In the genomic region with DNA sequence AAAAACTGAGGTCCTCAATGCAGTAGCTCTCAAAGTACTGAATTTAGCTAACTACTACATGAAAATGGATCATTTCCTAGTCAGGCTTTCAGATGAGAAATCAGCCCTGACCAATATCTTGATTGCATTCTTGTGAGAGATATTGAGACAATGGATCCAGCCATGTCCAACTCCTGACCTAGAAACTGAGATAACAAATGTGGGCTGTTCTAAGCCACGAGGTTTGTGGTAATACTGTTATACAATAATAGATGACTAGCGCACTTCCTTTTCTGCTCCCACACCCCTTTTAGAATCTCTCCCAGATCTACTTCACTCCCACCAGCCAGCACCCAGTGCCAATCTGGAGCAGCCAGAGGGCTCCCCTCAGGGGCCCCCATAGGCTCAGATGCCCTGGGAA, we compare ENCODE assay signal across 24 cellular contexts.
DNase-seq lines count a peak whose midpoint lies in the region; ATAC-seq, FAIRE-seq and TF ChIP-seq lines count a peak whose summit lies in the region.
"Had no signal": no experiment of that assay in that cellular context is flagged by ENCODE, and none has a peak within 500 bp of the region (broad histone marks: within the 10 kb centered on the region; RNA-seq: fewer than 3 reads in every experiment).

No MANE protein-coding gene starts in this region.

- no peak for TF ChIP-seq POLR2A in NB4 (IDR thresholded peaks at IDR 0.05; ENCODE audit: extremely low read depth, insufficient read length)
- no peak for TF ChIP-seq POLR2A in GM12878 (IDR thresholded peaks at IDR 0.05; ENCODE audit: low read depth, low read length)

- H3K4me1 ChIP-seq in GM12878 (ENCODE audit: control insufficient read depth, insufficient read depth, low read length) (no peaks in the 10 kb centered on the region), Karpas-422 (ENCODE audit: low read length) (no peaks in the 10 kb centered on the region)
- H3K4me1 ChIP-seq: A549; BE2C; BLaER1 treated with 17β-estradiol and CSF1 and Interleukin-3, amounts not matched to agents 10 nM and 100 nM; Caco-2; HAP-1 had no signal

- peak; percentile 6 for DNase-seq in NB4 (ENCODE audit: low read depth)
- DNase-seq in GM12878 (ENCODE audit: low read depth, low spot score) = no peak
- peak; percentile 28 for DNase-seq in fibroblast of the aortic adventitia (ENCODE audit: low read depth)
- no peak for DNase-seq in Karpas-422
- no peak for DNase-seq in CD4-positive, alpha-beta T cell
- DNase-seq in medulla oblongata (ENCODE audit: extremely low spot score) = no peak
- DNase-seq: 8988T, ACHN, AML-193, BE2C, Caco-2, DMS153, DND-41, GOT3, HFFc6 had no signal

- H3K9me2 ChIP-seq in Karpas-422 (replicated peaks; ENCODE audit: insufficient read depth, low read length) = no peaks in the 10 kb centered on the region

- TF ChIP-seq CTCF in NB4 (IDR thresholded peaks at IDR 0.05; ENCODE audit: low read depth, low read length) = no peak
- TF ChIP-seq CTCF in GM12878 (IDR thresholded peaks at IDR 0.05 in 2 of 3, conservative IDR thresholded peaks at IDR 0.05 in 1 of 3; ENCODE audit: control insufficient read depth in 2 of 3, extremely low read depth in 1 of 3, insufficient read depth in 1 of 3, low read depth in 3 of 3, low read length in 3 of 3) = no peak
- TF ChIP-seq CTCF in fibroblast of the aortic adventitia (IDR thresholded peaks at IDR 0.05; ENCODE audit: insufficient read depth, low read length) = no peak
- no peak for TF ChIP-seq CTCF in CD4-positive, alpha-beta T cell (IDR thresholded peaks at IDR 0.05)

- SMC1A ChIA-PET in GM12878 (lab: Charles Lee; ENCODE audit: uncharacterized antibody, unreplicated experiment) = interaction anchor here (0.6 kb wide), 1 partner anchor 923 kb away, joined by 3 read pairs; no protein-coding TSS in a partner anchor

- H3K9me3 ChIP-seq in GM12878 (replicated peaks; ENCODE audit: control insufficient read depth, insufficient read depth, low read length) (no peaks in the 10 kb centered on the region), Karpas-422 (ENCODE audit: low read length) (no peaks in the 10 kb centered on the region)
- no peaks in the 10 kb centered on the region for H3K9me3 ChIP-seq in CD4-positive, alpha-beta T cell (ENCODE audit: control insufficient read depth, low read length)
- H3K9me3 ChIP-seq: A549; BE2C; BLaER1 treated with 17β-estradiol and CSF1 and Interleukin-3, amounts not matched to agents 10 nM and 100 nM; Caco-2; HAP-1 had no signal

- ATAC-seq in GM12878 (no peak), HG02763 (IDR thresholded peaks at IDR 0.05; ENCODE audit: unreplicated experiment) (no peak)
- ATAC-seq in CD4-positive, alpha-beta T cell (ENCODE audit: poor library complexity) = no peak
- ATAC-seq: A549 had no signal

- RAD21 ChIA-PET in GM12878 (lab: Charles Lee; ENCODE audit: unreplicated experiment) = no interaction called here

- peaks cover 0 to 1% of the 10 kb centered on the region in 2 experiments; a peak in 1 of 4 replicates for H3K27me3 ChIP-seq in GM12878 (replicated peaks in 1 of 2; ENCODE audit: control insufficient read depth in 2 of 2, insufficient read depth in 2 of 2, low read length in 1 of 2)
- no peaks in the 10 kb centered on the region for H3K27me3 ChIP-seq in Karpas-422 (ENCODE audit: low read length)
- no peaks in the 10 kb centered on the region for H3K27me3 ChIP-seq in CD4-positive, alpha-beta T cell (ENCODE audit: control insufficient read depth, insufficient read depth, low read length)
- H3K27me3 ChIP-seq: BLaER1 treated with 17β-estradiol and CSF1 and Interleukin-3, amounts not matched to agents 10 nM and 100 nM had no signal

- no peak overlapping the region for H3K4me3 ChIP-seq in NB4 (ENCODE audit: low read depth, low read length)
- H3K4me3 ChIP-seq in GM12878 = no peak overlapping the region
- no peak overlapping the region for H3K4me3 ChIP-seq in fibroblast of the aortic adventitia (ENCODE audit: low read depth, low read length)
- no peak overlapping the region for H3K4me3 ChIP-seq in Karpas-422 (ENCODE audit: low read length)
- H3K4me3 ChIP-seq: A549; BLaER1 treated with 17β-estradiol and CSF1 and Interleukin-3, amounts not matched to agents 10 nM and 100 nM; HAP-1 had no signal

- 57% methylated on average over 2 of the region's 2 CpGs for WGBS in GM12878 (ENCODE audit: insufficient coverage, insufficient replicate concordance, low lambda C conversion rate, missing lambda C conversion rate)

- no peaks in the 10 kb centered on the region for H3K79me2 ChIP-seq in GM12878 (ENCODE audit: control insufficient read depth, insufficient read depth, low read length)
- H3K79me2 ChIP-seq in Karpas-422 (ENCODE audit: low read length) = no peaks in the 10 kb centered on the region

- POLR2A ChIA-PET in GM12878 (lab: Charles Lee) = no interaction called here
- POLR2A ChIA-PET in CD4-positive, alpha-beta T cell (lab: Charles Lee) = no interaction called here

- no TSS peak for BruUV-seq in GM12878 (replicated peaks; lab: Mats Ljungman, UMichigan)

- H4K20me1 ChIP-seq in GM12878 (ENCODE audit: control insufficient read depth, insufficient read depth) (no peaks in the 10 kb centered on the region), Karpas-422 (ENCODE audit: insufficient read depth, low read depth, low read length) (no peaks in the 10 kb centered on the region)
- H4K20me1 ChIP-seq: BLaER1 treated with 17β-estradiol and CSF1 and Interleukin-3, amounts not matched to agents 10 nM and 100 nM had no signal

- H3K27ac Mint-ChIP-seq in CD4-positive, alpha-beta T cell = no peak overlapping the region
- H3K27ac Mint-ChIP-seq: CD4-positive, alpha-beta memory T cell; HFFc6 had no signal

- H3K36me3 ChIP-seq in GM12878 (ENCODE audit: control insufficient read depth in 2 of 2, insufficient read depth in 2 of 2, low read length in 1 of 2) = no peaks in the 10 kb centered on the region
- no peaks in the 10 kb centered on the region for H3K36me3 ChIP-seq in Karpas-422 (ENCODE audit: insufficient read depth, low read length)
- H3K36me3 ChIP-seq: BE2C; BLaER1 treated with 17β-estradiol and CSF1 and Interleukin-3, amounts not matched to agents 10 nM and 100 nM; HAP-1 had no signal

- H3K9ac ChIP-seq in GM12878 (ENCODE audit: control insufficient read depth, insufficient read depth, low read length) = no peak overlapping the region
- no peak overlapping the region for H3K9ac ChIP-seq in Karpas-422 (ENCODE audit: low read length)
- H3K9ac ChIP-seq: BLaER1 treated with 17β-estradiol and CSF1 and Interleukin-3, amounts not matched to agents 10 nM and 100 nM had no signal

- peak; percentile 54 for FAIRE-seq in GM12878 (lab: Jason Lieb, UNC)
- FAIRE-seq: A549, G401.6, GM19239, H54 had no signal

- TF ChIP-seq RAD21 in GM12878 (IDR thresholded peaks at IDR 0.05; ENCODE audit: insufficient read depth, low read depth, low read length) = no peak

- H3K4me2 ChIP-seq in GM12878 (ENCODE audit: control insufficient read depth, insufficient read depth) (no peak overlapping the region), Karpas-422 (ENCODE audit: low read depth, low read length, poor library complexity, severe bottlenecking) (no peak overlapping the region)
- H3K4me2 ChIP-seq: A549; BLaER1 treated with 17β-estradiol and CSF1 and Interleukin-3, amounts not matched to agents 10 nM and 100 nM had no signal

- H3K4me1 Mint-ChIP-seq in CD4-positive, alpha-beta T cell (ENCODE audit: low read depth) = no peaks in the 10 kb centered on the region
- H3K4me1 Mint-ChIP-seq: CD14-positive monocyte; CD4-positive, alpha-beta memory T cell had no signal

- H3K4me3 Mint-ChIP-seq in CD4-positive, alpha-beta T cell = no peak overlapping the region
- H3K4me3 Mint-ChIP-seq: CD14-positive monocyte; CD4-positive, alpha-beta memory T cell; HFFc6 had no signal

- intact Hi-C loops in GM12878 (cut with micrococcal nuclease; ENCODE audit: unreplicated experiment) = no loop called here
- intact Hi-C loops in CD4-positive, alpha-beta T cell (cut with DNase I, micrococcal nuclease) = no loop called here

- CTCF ChIA-PET in GM12878 (lab: Yijun Ruan, JAX) = no interaction called here
- CTCF ChIA-PET in CD4-positive, alpha-beta T cell (lab: Charles Lee) = no interaction called here

- TF ChIP-seq EP300 in GM12878 (IDR thresholded peaks at IDR 0.05; ENCODE audit: borderline replicate concordance in 1 of 2, control insufficient read depth in 1 of 2, low read depth in 2 of 2, low read length in 2 of 2) = no peak

- H3K9me3 Mint-ChIP-seq in CD4-positive, alpha-beta T cell = no peaks in the 10 kb centered on the region
- H3K9me3 Mint-ChIP-seq: HFFc6 had no signal

- H3K27ac ChIP-seq in GM12878 (ENCODE audit: control insufficient read depth, insufficient read depth) (no peak overlapping the region), Karpas-422 (ENCODE audit: low read length) (no peak overlapping the region)
- no peak overlapping the region for H3K27ac ChIP-seq in CD4-positive, alpha-beta T cell (ENCODE audit: low read depth, low read length)
- H3K27ac ChIP-seq: A549; BLaER1 treated with 17β-estradiol and CSF1 and Interleukin-3, amounts not matched to agents 10 nM and 100 nM had no signal

- in situ Hi-C loops in GM12878 (cut with MboI) = no loop called here

- H2AFZ ChIP-seq in GM12878 (ENCODE audit: control insufficient read depth, low read depth, low read length) (no peak overlapping the region), Karpas-422 (ENCODE audit: low read length) (no peak overlapping the region)

- H3K27me3 Mint-ChIP-seq in CD4-positive, alpha-beta T cell = peaks cover 47% of the 10 kb centered on the region

- no peaks in the 10 kb centered on the region for H3K36me3 Mint-ChIP-seq in CD4-positive, alpha-beta T cell (ENCODE audit: low read depth)
- H3K36me3 Mint-ChIP-seq: CD14-positive monocyte; CD4-positive, alpha-beta memory T cell had no signal

TF ChIP-seq in GM12878, 131 proteins besides CTCF, POLR2A, EP300 and RAD21 (continues in another document):
- no peak for TF ChIP-seq CBX3 (IDR thresholded peaks at IDR 0.05; ENCODE audit: borderline replicate concordance, low read depth)
- no peak for TF ChIP-seq NRF1 (conservative IDR thresholded peaks at IDR 0.05; ENCODE audit: low read depth, low read length)

Comparison
In these comparisons a context has a peak if more than half of its experiments do, and no peak if none do; other contexts are left out.
1. DNase-seq: peak in NB4 (single experiment) and fibroblast of the aortic adventitia (single experiment); none in GM12878 (single experiment), Karpas-422 (single experiment), CD4-positive, alpha-beta T cell (0 of 10) and medulla oblongata (single experiment).